ENCODE assay signal across 9 cellular contexts in genomic region chr5:172733179-172733973, GRCh38. TPM values are rescaled to one million over a fixed set of nuclear protein-coding genes. Genes with fewer than 3 reads are reported as not detected.
DNase-seq lines count a peak whose midpoint lies in the region; TF ChIP-seq lines count a peak whose summit lies in the region.
"Had no signal": no experiment of that assay in that cellular context is flagged by ENCODE, and none has a peak within 500 bp of the region (broad histone marks: within the 10 kb centered on the region; RNA-seq: fewer than 3 reads in every experiment).

No MANE protein-coding gene starts in this region.

- H3K4me3 Mint-ChIP-seq in osteocyte (ENCODE audit: unreplicated experiment) = peak overlapping the region; percentile 51
- no peak overlapping the region for H3K4me3 Mint-ChIP-seq in activated T-helper 2 cell treated with anti-CD3 and anti-CD28 coated beads, Interferon-gamma antibody, Interleukin-2, Interleukin-4, amounts not matched to agents 10 μg/mL and 5 μg/mL and 100 μg/mL, durations not matched to agents 14 hours and 24 hours and 36 hours (ENCODE audit: low read depth)

- H3K9me3 ChIP-seq in SJCRH30 (replicated peaks) (no peaks in the 10 kb centered on the region), A673 (ENCODE audit: low read depth, low read length, poor library complexity, severe bottlenecking) (no peaks in the 10 kb centered on the region)

- no peaks in the 10 kb centered on the region for H3K9me3 Mint-ChIP-seq in osteocyte (ENCODE audit: unreplicated experiment)
- H3K9me3 Mint-ChIP-seq in activated T-helper 2 cell treated with anti-CD3 and anti-CD28 coated beads, Interferon-gamma antibody, Interleukin-2, Interleukin-4, amounts not matched to agents 10 μg/mL and 5 μg/mL and 100 μg/mL, durations not matched to agents 14 hours and 24 hours and 36 hours = no peaks in the 10 kb centered on the region

- peak; percentile 99 for DNase-seq in AG09309 (ENCODE audit: low read depth)
- DNase-seq in SJCRH30 = peak; percentile 74 to 76
- DNase-seq in fibroblast of peridontal ligament (ENCODE audit: extremely low read depth) = peak; percentile 100
- peak; percentile 92 for DNase-seq in osteocyte (ENCODE audit: extremely low spot score, unreplicated experiment)
- DNase-seq in A673 (ENCODE audit: low spot score) = no peak
- no peak for DNase-seq in activated T-helper 2 cell treated with anti-CD3 and anti-CD28 coated beads, Interferon-gamma antibody, Interleukin-2, Interleukin-4, amounts not matched to agents 10 μg/mL and 5 μg/mL and 100 μg/mL, durations not matched to agents 14 hours and 24 hours and 36 hours (ENCODE audit: low spot score)
- no peak for DNase-seq in cortex of kidney (lab: John Stamatoyannopoulos, UW)
- no peak for DNase-seq in NCI-H1105 treated with DMSO at 0.1 percent for 48 hours (lab: John Stamatoyannopoulos, UW)

- CTCF ChIA-PET in A673 (lab: Charles Lee) = no interaction called here

- H3K27ac ChIP-seq in SJCRH30 = peak overlapping the region; percentile 77
- no peak overlapping the region for H3K27ac ChIP-seq in A673 (ENCODE audit: low read depth, low read length, poor library complexity, severe bottlenecking)
- H3K27ac ChIP-seq: HL-60 had no signal

- H3K4me1 ChIP-seq in SJCRH30 (peaks cover 27% of the 10 kb centered on the region; the same call in 1 of the 2 replicates), A673 (ENCODE audit: insufficient read depth, low read length, poor library complexity, severe bottlenecking) (no peaks in the 10 kb centered on the region)

- no TSS peak for BruUV-seq in A673 (replicated peaks; lab: Mats Ljungman, UMichigan)

- H3K27me3 ChIP-seq in SJCRH30 (no peaks in the 10 kb centered on the region; the same call in 1 of the 2 replicates), A673 (replicated peaks; ENCODE audit: insufficient read depth, low read depth, low read length, poor library complexity) (no peaks in the 10 kb centered on the region)

- intact Hi-C loops in A673 (cut with micrococcal nuclease; ENCODE audit: unreplicated experiment) = no loop called here
- intact Hi-C loops in activated T-helper 2 cell treated with anti-CD3 and anti-CD28 coated beads, Interferon-gamma antibody, Interleukin-2, Interleukin-4, amounts not matched to agents 10 μg/mL and 5 μg/mL and 100 μg/mL, durations not matched to agents 14 hours and 24 hours and 36 hours (cut with micrococcal nuclease) = no loop called here

- H3K27ac Mint-ChIP-seq in osteocyte (ENCODE audit: unreplicated experiment) = peak overlapping the region; percentile 98
- H3K27ac Mint-ChIP-seq in activated T-helper 2 cell treated with anti-CD3 and anti-CD28 coated beads, Interferon-gamma antibody, Interleukin-2, Interleukin-4, amounts not matched to agents 10 μg/mL and 5 μg/mL and 100 μg/mL, durations not matched to agents 14 hours and 24 hours and 36 hours = no peak overlapping the region

- H3K4me1 Mint-ChIP-seq in osteocyte (ENCODE audit: unreplicated experiment) = peaks cover 38% of the 10 kb centered on the region
- H3K4me1 Mint-ChIP-seq in activated T-helper 2 cell treated with anti-CD3 and anti-CD28 coated beads, Interferon-gamma antibody, Interleukin-2, Interleukin-4, amounts not matched to agents 10 μg/mL and 5 μg/mL and 100 μg/mL, durations not matched to agents 14 hours and 24 hours and 36 hours (ENCODE audit: low read depth) = no peaks in the 10 kb centered on the region

- no peaks in the 10 kb centered on the region for H3K27me3 Mint-ChIP-seq in osteocyte (ENCODE audit: unreplicated experiment)
- no peaks in the 10 kb centered on the region for H3K27me3 Mint-ChIP-seq in activated T-helper 2 cell treated with anti-CD3 and anti-CD28 coated beads, Interferon-gamma antibody, Interleukin-2, Interleukin-4, amounts not matched to agents 10 μg/mL and 5 μg/mL and 100 μg/mL, durations not matched to agents 14 hours and 24 hours and 36 hours (ENCODE audit: low read depth)

- POLR2A ChIA-PET in A673 (lab: Charles Lee; ENCODE audit: low non-redundant PET) = no interaction called here

- no peaks in the 10 kb centered on the region for H3K36me3 ChIP-seq in SJCRH30
- H3K36me3 ChIP-seq in A673 (ENCODE audit: insufficient read depth, low read length, poor library complexity, severe bottlenecking) = no peaks in the 10 kb centered on the region

- no peaks in the 10 kb centered on the region for H3K36me3 Mint-ChIP-seq in osteocyte (ENCODE audit: unreplicated experiment)
- no peaks in the 10 kb centered on the region for H3K36me3 Mint-ChIP-seq in activated T-helper 2 cell treated with anti-CD3 and anti-CD28 coated beads, Interferon-gamma antibody, Interleukin-2, Interleukin-4, amounts not matched to agents 10 μg/mL and 5 μg/mL and 100 μg/mL, durations not matched to agents 14 hours and 24 hours and 36 hours (ENCODE audit: low read depth)

- TF ChIP-seq CTCF in AG09309 (IDR thresholded peaks at IDR 0.05; ENCODE audit: control insufficient read depth, insufficient read depth, low read depth, low read length, missing control alignments) (no peak), osteocyte (IDR thresholded peaks at IDR 0.05) (no peak), A673 (conservative IDR thresholded peaks at IDR 0.05; ENCODE audit: low read depth, low read length) (no peak)

- peak overlapping the region; percentile 24 for H3K4me3 ChIP-seq in AG09309 (ENCODE audit: control insufficient read depth, low read depth, low read length)
- H3K4me3 ChIP-seq in SJCRH30 = peak overlapping the region; percentile 25
- no peak overlapping the region for H3K4me3 ChIP-seq in A673 (ENCODE audit: low read depth, low read length, poor library complexity, severe bottlenecking)

RNA-seq across cellular contexts. Expression of gene DUSP1, which starts 37.6 kb away (rescaled TPM):
- 18.1 and 19.4 TPM in 2 replicates for total RNA-seq in SJCRH30 (2014; rRNA removed; shearing (Covaris generic))
- total RNA-seq in osteocyte (201 and 250 TPM in 2 replicates), A673 (2021) (11.3 and 13.1 TPM in 2 replicates)
- 8.9 and 9.7 TPM in 2 replicates for total RNA-seq in activated T-helper 2 cell treated with anti-CD3 and anti-CD28 coated beads, Interferon-gamma antibody, Interleukin-2, Interleukin-4, amounts not matched to agents 10 μg/mL and 5 μg/mL and 100 μg/mL, durations not matched to agents 14 hours and 24 hours and 36 hours

Comparison
In these comparisons a context has a peak if more than half of its experiments do, and no peak if none do; other contexts are left out.
1. DNase-seq: peak in AG09309 (single experiment), SJCRH30 (2 of 2), fibroblast of peridontal ligament (single experiment) and osteocyte (single experiment); none in A673 (single experiment), activated T-helper 2 cell treated with anti-CD3 and anti-CD28 coated beads, Interferon-gamma antibody, Interleukin-2, Interleukin-4, amounts not matched to agents 10 μg/mL and 5 μg/mL and 100 μg/mL, durations not matched to agents 14 hours and 24 hours and 36 hours (single experiment), cortex of kidney (single experiment) and NCI-H1105 treated with DMSO at 0.1 percent for 48 hours (single experiment).